8 cellular contexts compared by ENCODE assay signal in genomic region chr2:161166538-161167409, GRCh38. TPM values are rescaled to one million over a fixed set of nuclear protein-coding genes. Genes with fewer than 3 reads are reported as not detected.
DNase-seq lines count a peak whose midpoint lies in the region; ATAC-seq and TF ChIP-seq lines count a peak whose summit lies in the region.

No MANE protein-coding gene starts in this region.

- H2AFZ ChIP-seq in KMS-11 (ENCODE audit: low read depth): no peak overlapping the region; the same call in 1 of the 2 replicates

- H3K27ac ChIP-seq in CD8-positive, alpha-beta T cell (ENCODE audit: low read depth, low read length): no peak overlapping the region
- H3K27ac ChIP-seq in KMS-11 (peak overlapping the region; percentile 96), uterus (no peak overlapping the region)

- TF ChIP-seq CTCF in CD8-positive, alpha-beta T cell (IDR thresholded peaks at IDR 0.05): no peak
- TF ChIP-seq CTCF in KMS-11 (conservative IDR thresholded peaks at IDR 0.05; ENCODE audit: low read depth, low read length): no peak
- no peak for TF ChIP-seq CTCF in uterus (IDR thresholded peaks at IDR 0.05)

- peaks cover 39% of the 10 kb centered on the region for H3K36me3 Mint-ChIP-seq in CD8-positive, alpha-beta T cell
- H3K36me3 Mint-ChIP-seq in activated naive CD8-positive, alpha-beta T cell: peaks cover 25% of the 10 kb centered on the region

- peaks cover 82% of the 10 kb centered on the region for H3K4me1 Mint-ChIP-seq in CD8-positive, alpha-beta T cell (ENCODE audit: low read depth)
- peaks cover 82% of the 10 kb centered on the region for H3K4me1 Mint-ChIP-seq in activated naive CD8-positive, alpha-beta T cell (ENCODE audit: low read depth)

- H3K27me3 Mint-ChIP-seq in CD8-positive, alpha-beta T cell (ENCODE audit: low read depth): no peaks in the 10 kb centered on the region
- no peaks in the 10 kb centered on the region for H3K27me3 Mint-ChIP-seq in activated naive CD8-positive, alpha-beta T cell

- peak; percentile 72 for ATAC-seq in CD8-positive, alpha-beta T cell
- peak; percentile 88 for ATAC-seq in GM21528 (IDR thresholded peaks at IDR 0.05; ENCODE audit: low FRiP score, unreplicated experiment)

- peak in 4 of 7 experiments; percentile 4 to 44 (median 23) for DNase-seq in CD8-positive, alpha-beta T cell
- peak; percentile 37 to 60 (median 58) for DNase-seq in stimulated activated CD4-positive, alpha-beta T cell treated with anti-CD3 and anti-CD28 coated beads, TNF-alpha, amount 100 ng/mL, for 24 hours (ENCODE audit: low read depth in 3 of 3)
- no peak for DNase-seq in NCI-H1930 (lab: John Stamatoyannopoulos, UW)
- no peak for DNase-seq in cardiac septum (ENCODE audit: low spot score)
- DNase-seq in uterus: no peak

- H3K79me2 ChIP-seq in KMS-11 (ENCODE audit: insufficient read depth, low read depth): peaks cover 36% of the 10 kb centered on the region; the same call in 1 of the 2 replicates

- CTCF ChIA-PET in CD8-positive, alpha-beta T cell (lab: Charles Lee): no interaction called here

- H3K9me3 ChIP-seq in CD8-positive, alpha-beta T cell (ENCODE audit: low read length): no peaks in the 10 kb centered on the region
- H3K9me3 ChIP-seq in uterus: no peaks in the 10 kb centered on the region

- H4K20me1 ChIP-seq in KMS-11 (ENCODE audit: insufficient read depth): no peaks in the 10 kb centered on the region

- peak overlapping the region; percentile 83 for H3K27ac Mint-ChIP-seq in CD8-positive, alpha-beta T cell
- H3K27ac Mint-ChIP-seq in activated naive CD8-positive, alpha-beta T cell: peak overlapping the region; percentile 95

- H3K36me3 ChIP-seq in CD8-positive, alpha-beta T cell (ENCODE audit: insufficient read depth, low read length): no peaks in the 10 kb centered on the region
- H3K36me3 ChIP-seq in KMS-11 (ENCODE audit: insufficient read depth) (no peaks in the 10 kb centered on the region; the same call in 1 of the 2 replicates), uterus (no peaks in the 10 kb centered on the region)

- no peak for TF ChIP-seq POLR2A in uterus (IDR thresholded peaks at IDR 0.05)

- no peaks in the 10 kb centered on the region for H3K9me3 Mint-ChIP-seq in CD8-positive, alpha-beta T cell
- H3K9me3 Mint-ChIP-seq in activated naive CD8-positive, alpha-beta T cell (ENCODE audit: low read depth): no peaks in the 10 kb centered on the region

- H3K27me3 ChIP-seq in CD8-positive, alpha-beta T cell (ENCODE audit: insufficient read depth, low read length): no peaks in the 10 kb centered on the region
- H3K27me3 ChIP-seq in KMS-11 (ENCODE audit: insufficient read depth, low read depth) (no peaks in the 10 kb centered on the region), uterus (no peaks in the 10 kb centered on the region)

- POLR2A ChIA-PET in CD8-positive, alpha-beta T cell (lab: Charles Lee): no interaction called here

- H3K4me3 ChIP-seq in CD8-positive, alpha-beta T cell (ENCODE audit: low read depth, low read length): no peak overlapping the region
- H3K4me3 ChIP-seq in KMS-11 (IDR thresholded peaks at IDR 0.05; ENCODE audit: insufficient read depth, low read depth, low read length) (no peak overlapping the region), uterus (no peak overlapping the region)

- intact Hi-C loops in CD8-positive, alpha-beta T cell (cut with DNase I, micrococcal nuclease): loop anchor here (10.0 kb wide), 4 partner anchors 742 to 1882 kb away; partner anchors contain the start of genes MARCHF7 (in 1 of the 2) and WDSUB1 (in 1 of the 2)
- intact Hi-C loops in cardiac septum (cut with DNase I) (no loop called here), uterus (cut with DNase I; ENCODE audit: low total_unique reads) (no loop called here)

- H3K9ac ChIP-seq in KMS-11: peak overlapping the region; percentile 73; the same call in 1 of the 2 replicates

- peak overlapping the region; percentile 0 for H3K4me3 Mint-ChIP-seq in CD8-positive, alpha-beta T cell
- H3K4me3 Mint-ChIP-seq in activated naive CD8-positive, alpha-beta T cell: peak overlapping the region; percentile 49

- H3K4me2 ChIP-seq in KMS-11: peak overlapping the region; percentile 59

- H3K4me1 ChIP-seq in CD8-positive, alpha-beta T cell (ENCODE audit: insufficient read depth, low read length): peaks cover 26% of the 10 kb centered on the region
- peaks cover 80% of the 10 kb centered on the region for H3K4me1 ChIP-seq in KMS-11 (ENCODE audit: low read depth, poor library complexity, severe bottlenecking)
- H3K4me1 ChIP-seq in uterus: peaks cover 0 to 3% of the 10 kb centered on the region in 2 donors

RNA-seq across cellular contexts. Expression of gene TANK, which starts 6.5 kb away (rescaled TPM):
- 10 to 100 TPM; 63.0 to 79.1 TPM for total RNA-seq in CD8-positive, alpha-beta T cell
- total RNA-seq in cardiac septum (30.1 TPM), uterus (100 to 1,000 TPM in 1 of 4 donors, 10 to 100 TPM in 3; 56.6 to 131 (median 70.7) TPM)

Comparison
In these comparisons a context has a peak if more than half of its experiments do, and no peak if none do; other contexts are left out.
1. DNase-seq: peak in CD8-positive, alpha-beta T cell (4 of 7) and stimulated activated CD4-positive, alpha-beta T cell treated with anti-CD3 and anti-CD28 coated beads, TNF-alpha, amount 100 ng/mL, for 24 hours (3 of 3); none in NCI-H1930 (0 of 2), cardiac septum (single experiment) and uterus (0 of 2).
2. intact Hi-C loops: an anchor here in CD8-positive, alpha-beta T cell (10.0 kb wide); none called in cardiac septum and uterus.